Comparison of ENCODE assay signal across 8 cellular contexts in the genomic region with DNA sequence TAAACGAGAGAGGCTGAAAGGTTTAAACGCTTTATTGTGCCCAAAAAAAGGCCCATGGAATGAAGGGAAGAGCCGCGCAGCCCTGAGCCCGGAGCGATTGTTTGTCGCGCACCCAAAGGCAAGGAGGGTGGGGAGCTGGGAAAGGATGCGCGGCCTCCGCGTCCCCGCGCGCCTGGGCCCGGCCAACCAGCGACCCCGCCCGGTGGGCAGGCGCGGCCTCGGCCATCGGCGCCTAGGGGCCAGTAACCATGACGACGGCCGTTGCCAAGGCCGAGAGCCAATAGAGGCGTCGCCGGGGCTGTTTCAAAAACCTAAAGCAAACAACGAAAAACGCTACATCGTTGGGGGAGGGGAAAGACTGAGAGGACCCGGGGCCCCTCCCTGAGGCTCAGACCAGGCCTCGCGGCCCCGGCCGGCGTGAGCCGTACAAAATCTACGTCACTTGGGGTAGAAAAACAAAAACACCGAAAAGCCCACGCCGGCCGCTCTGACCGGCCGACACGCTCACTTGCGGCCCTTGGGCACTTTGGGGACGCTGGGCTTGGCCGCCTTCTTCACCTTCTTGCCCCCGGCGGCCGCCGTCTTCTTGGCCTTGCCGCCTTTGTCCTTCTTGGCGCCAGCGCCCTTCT. TPM values are rescaled to one million over a fixed set of nuclear protein-coding genes. Genes with fewer than 3 reads are reported as not detected.
A peak's percentile ranks its signal among the peaks of the same experiment; 100 is the strongest.
DNase-seq lines count a peak whose midpoint lies in the region; ATAC-seq, FAIRE-seq and TF ChIP-seq lines count a peak whose summit lies in the region.

No MANE protein-coding gene starts in this region.

- H3K27me3 ChIP-seq in ACC112 (ENCODE audit: insufficient read depth, low read length): no peaks in the 10 kb centered on the region
- H3K27me3 ChIP-seq in thymus (ENCODE audit: control insufficient read depth, insufficient read depth): no peaks in the 10 kb centered on the region

- H3K36me3 ChIP-seq in ACC112 (ENCODE audit: insufficient read depth, low read length) (no peaks in the 10 kb centered on the region), thymus (ENCODE audit: control insufficient read depth, insufficient read depth) (peaks cover 5% of the 10 kb centered on the region)

- peak overlapping the region; percentile 27 to 95 for H3K27ac Mint-ChIP-seq in activated naive CD4-positive, alpha-beta T cell treated with anti-CD3 and anti-CD28 coated beads, Interleukin-2, amount 50 U/mL, for 72 hours
- peak overlapping the region; percentile 69 to 96 (median 94) for H3K27ac Mint-ChIP-seq in nephron

- H3K4me3 Mint-ChIP-seq in nephron: peak overlapping the region; percentile 97 to 99 (median 98)

- FAIRE-seq in frontal cortex (lab: Jason Lieb, UNC): no peak

- peaks cover 3% of the 10 kb centered on the region for H3K27me3 Mint-ChIP-seq in nephron (ENCODE audit: low read depth)

- peak overlapping the region; percentile 91 for H3K4me3 ChIP-seq in ACC112 (ENCODE audit: low read depth, low read length)
- peak overlapping the region; percentile 97 for H3K4me3 ChIP-seq in thymus (ENCODE audit: low read length)

- under 1% methylated on average over 59 of the region's 59 CpGs for WGBS in thymus

- peak in 1 of 3 experiments; percentile 16 for TF ChIP-seq CTCF in nephron (IDR thresholded peaks at IDR 0.05; ENCODE audit: unreplicated experiment in 3 of 3)

- H3K36me3 Mint-ChIP-seq in activated naive CD4-positive, alpha-beta T cell treated with anti-CD3 and anti-CD28 coated beads, Interleukin-2, amount 50 U/mL, for 72 hours: no peaks in the 10 kb centered on the region
- H3K36me3 Mint-ChIP-seq in nephron (ENCODE audit: low read depth): peaks cover 6% of the 10 kb centered on the region

- H3K4me1 ChIP-seq in ACC112 (ENCODE audit: control insufficient read depth, insufficient read depth, low read length, unreplicated experiment) (peaks cover 9% of the 10 kb centered on the region), thymus (ENCODE audit: control insufficient read depth, insufficient read depth, low read length) (peaks cover 14% of the 10 kb centered on the region)

- peaks cover 14% of the 10 kb centered on the region for H3K4me1 Mint-ChIP-seq in nephron

- H3K27ac ChIP-seq in ACC112 (ENCODE audit: low read depth, low read length) (peak overlapping the region; percentile 45), thymus (ENCODE audit: low read depth) (peak overlapping the region; percentile 94)

- H2AFZ ChIP-seq in ACC112 (ENCODE audit: low read length, unreplicated experiment): peak overlapping the region; percentile 68

- peaks cover 5% of the 10 kb centered on the region for H3K79me2 ChIP-seq in ACC112 (ENCODE audit: control insufficient read depth, insufficient read depth, low read length, unreplicated experiment)

- no peaks in the 10 kb centered on the region for H3K9me3 Mint-ChIP-seq in activated naive CD4-positive, alpha-beta T cell treated with anti-CD3 and anti-CD28 coated beads, Interleukin-2, amount 50 U/mL, for 72 hours
- no peaks in the 10 kb centered on the region for H3K9me3 Mint-ChIP-seq in nephron

- peak; percentile 15 for DNase-seq in LoVo (ENCODE audit: low spot score)
- peak; percentile 92 for DNase-seq in RKO (ENCODE audit: low spot score)
- peak; percentile 74 to 80 for DNase-seq in activated naive CD4-positive, alpha-beta T cell treated with anti-CD3 and anti-CD28 coated beads, Interleukin-2, amount 50 U/mL, for 72 hours (ENCODE audit: low spot score in 2 of 2)
- DNase-seq in frontal cortex (ENCODE audit: low spot score in 2 of 2): peak; percentile 93

- ATAC-seq in GM18907 (IDR thresholded peaks at IDR 0.05; ENCODE audit: unreplicated experiment): peak; percentile 33
- ATAC-seq in activated naive CD4-positive, alpha-beta T cell treated with anti-CD3 and anti-CD28 coated beads, Interleukin-2, amount 50 U/mL, for 72 hours: peak; percentile 35 to 51

- H3K9me3 ChIP-seq in thymus (ENCODE audit: control insufficient read depth): no peaks in the 10 kb centered on the region

RNA-seq across cellular contexts. Expression of gene HMCES, which starts 36.2 kb away (rescaled TPM):
- 10 to 100 TPM; 58.5 to 78.7 TPM for total RNA-seq in activated naive CD4-positive, alpha-beta T cell treated with anti-CD3 and anti-CD28 coated beads, Interleukin-2, amount 50 U/mL, for 72 hours
- total RNA-seq in frontal cortex: 21.6 TPM
- 59.4 TPM for polyA plus RNA-seq in thymus

Comparison
In these comparisons a context has a peak if more than half of its experiments do, and no peak if none do; other contexts are left out.
1. Peak in every context shown above with its lines: DNase-seq, ATAC-seq, H3K4me3 ChIP-seq and H3K27ac ChIP-seq.
2. DNase-seq: peak in every context shown above with its lines; median percentile 93 in frontal cortex; 92 in RKO; 77 in activated naive CD4-positive, alpha-beta T cell treated with anti-CD3 and anti-CD28 coated beads, Interleukin-2, amount 50 U/mL, for 72 hours; 15 in LoVo.